ENCODE assay signal across 1 cellular context in the genomic region with DNA sequence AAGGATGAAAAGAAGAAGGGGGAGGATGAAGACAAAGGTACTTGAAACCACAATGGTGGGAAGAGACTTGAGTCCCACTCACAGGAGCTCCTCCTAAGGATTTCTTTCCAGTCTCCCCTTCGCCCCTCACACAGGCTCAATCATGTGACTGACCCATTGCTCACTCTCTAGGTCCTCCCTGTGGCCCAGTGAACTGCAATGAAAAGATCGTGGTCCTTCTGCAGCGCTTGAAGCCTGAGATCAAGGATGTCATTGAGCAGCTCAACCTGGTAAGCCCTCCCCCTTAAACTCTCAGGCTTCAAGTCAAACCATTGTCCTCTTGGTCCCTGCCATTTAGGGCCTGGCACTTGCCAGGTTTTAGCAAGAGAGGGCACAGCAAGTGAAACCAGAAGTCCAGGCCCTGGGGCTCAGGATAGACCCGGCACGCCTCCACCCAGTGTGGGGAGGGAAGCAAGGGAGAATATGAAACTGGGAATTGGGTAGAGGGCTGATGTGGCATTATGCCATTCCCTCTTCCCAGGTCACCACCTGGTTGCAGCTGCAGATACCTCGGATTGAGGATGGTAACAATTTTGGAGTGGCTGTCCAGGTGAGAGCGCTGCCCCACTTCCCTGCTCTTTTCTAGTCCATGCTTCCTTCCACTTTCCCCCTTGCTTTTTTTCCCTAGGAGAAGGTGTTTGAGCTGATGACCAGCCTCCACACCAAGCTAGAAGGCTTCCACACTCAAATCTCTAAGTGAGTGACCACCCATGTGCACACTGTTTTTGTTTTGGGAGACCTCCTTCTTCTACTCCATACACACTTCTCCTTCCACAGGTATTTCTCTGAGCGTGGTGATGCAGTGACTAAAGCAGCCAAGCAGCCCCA.
TF ChIP-seq lines count a peak whose summit lies in the region.

No MANE protein-coding gene starts in this region.

TF ChIP-seq in H1, 55 proteins besides CTCF, POLR2A, EP300 and RAD21:
- TF ChIP-seq NANOG (IDR thresholded peaks at IDR 0.05; ENCODE audit: insufficient read depth, low read depth, low read length, poor library complexity, severe bottlenecking) (no peak), KDM4A (IDR thresholded peaks at IDR 0.05; ENCODE audit: low read depth, low read length, severe bottlenecking) (no peak), SIN3A (conservative IDR thresholded peaks at IDR 0.05 in 1 of 2, IDR thresholded peaks at IDR 0.05 in 1 of 2; ENCODE audit: low read depth in 1 of 2, low read length in 2 of 2) (no peak)
TF ChIP-seq in H1: peak in this region for 0.
